29 cellular contexts compared by ENCODE assay signal in the genomic region with DNA sequence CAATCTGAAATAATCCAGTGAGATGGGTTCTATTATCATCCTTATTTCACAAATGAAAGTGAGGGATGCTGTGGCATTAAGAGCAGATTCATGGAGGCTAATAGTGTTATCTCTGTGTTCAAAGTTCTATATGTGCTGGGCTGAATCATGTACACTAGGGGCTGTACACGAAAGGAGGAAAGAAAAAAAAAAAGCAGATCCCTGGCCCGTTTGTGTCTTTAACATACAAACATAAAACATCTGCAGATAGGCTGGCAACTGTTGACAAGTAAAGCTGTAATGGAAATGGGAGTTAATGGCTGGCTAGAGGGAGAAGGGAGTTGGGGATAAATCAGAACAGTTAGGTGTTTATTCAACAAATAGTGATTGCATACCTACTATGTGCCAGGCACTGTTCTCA.
"Had no signal": no experiment of that assay in that cellular context is flagged by ENCODE, and none has a peak within 500 bp of the region (broad histone marks: within the 10 kb centered on the region; RNA-seq: fewer than 3 reads in every experiment).

No MANE protein-coding gene starts in this region.

- H3K27ac Mint-ChIP-seq: effector memory CD8-positive, alpha-beta T cell; memory B cell; nephron progenitor cell; stimulated activated naive CD8-positive, alpha-beta T cell treated with anti-CD3 and anti-CD28 coated beads, Interleukin-15, amount 100 ng/mL, for 72 hours had no signal

- H3K36me3 ChIP-seq: heart right ventricle, pancreas, right lobe of liver, suprapubic skin had no signal

- H3K9me3 Mint-ChIP-seq: effector memory CD8-positive, alpha-beta T cell; memory B cell; naive thymus-derived CD4-positive, alpha-beta T cell; nephron progenitor cell; stimulated activated naive CD8-positive, alpha-beta T cell treated with anti-CD3 and anti-CD28 coated beads, Interleukin-15, amount 100 ng/mL, for 72 hours had no signal

- DNase-seq: cerebellar nuclear complex; cortex of kidney; effector memory CD8-positive, alpha-beta T cell; erythroblast; esophagus squamous epithelium; foreskin melanocyte; glutamatergic neuron; heart right ventricle; hippocampal formation; left ventricle myocardium superior; naive thymus-derived CD4-positive, alpha-beta T cell; nephron progenitor cell; occipital lobe; pancreas; right lobe of liver; small intestine; stimulated activated CD4-positive, alpha-beta T cell treated with anti-CD3 and anti-CD28 coated beads, Interleukin-12 subunit alpha, Interleukin-12 subunit beta, amount 100 ng/mL, for 4 hours; stimulated activated CD4-positive, alpha-beta T cell treated with anti-CD3 and anti-CD28 coated beads, Interleukin-1b, Interleukin-23, amount 100 ng/mL, for 48 hours; stimulated activated CD4-positive, alpha-beta T cell treated with anti-CD3 and anti-CD28 coated beads, Interleukin-4, amount 100 ng/mL, for 1 hour; stimulated activated CD8-positive, alpha-beta memory T cell treated with anti-CD3 and anti-CD28 coated beads, Interleukin-4, amount 100 ng/mL, for 48 hours; stimulated activated naive CD4-positive, alpha-beta T cell; stimulated activated naive CD8-positive, alpha-beta T cell treated with anti-CD3 and anti-CD28 coated beads, Interleukin-15, amount 100 ng/mL, for 72 hours; trophoblast cell had no signal

- H3K36me3 Mint-ChIP-seq: memory B cell; naive thymus-derived CD4-positive, alpha-beta T cell had no signal

- H3K4me3 ChIP-seq: esophagus squamous epithelium, heart right ventricle, lung, pancreas, right lobe of liver, suprapubic skin had no signal

- H3K4me3 Mint-ChIP-seq: effector memory CD8-positive, alpha-beta T cell; memory B cell; naive thymus-derived CD4-positive, alpha-beta T cell; nephron progenitor cell; stimulated activated naive CD8-positive, alpha-beta T cell treated with anti-CD3 and anti-CD28 coated beads, Interleukin-15, amount 100 ng/mL, for 72 hours had no signal

- H3K27me3 ChIP-seq: pancreas had no signal

- H3K9me3 ChIP-seq: esophagus squamous epithelium, heart right ventricle, pancreas, right lobe of liver, suprapubic skin had no signal

- FAIRE-seq: endometrium, islet of Langerhans, pancreas, small intestine, urothelium cell line had no signal

- H3K27ac ChIP-seq: heart right ventricle, pancreas, right lobe of liver, suprapubic skin had no signal
